ENCODE assay signal across 25 cellular contexts in the genomic region with DNA sequence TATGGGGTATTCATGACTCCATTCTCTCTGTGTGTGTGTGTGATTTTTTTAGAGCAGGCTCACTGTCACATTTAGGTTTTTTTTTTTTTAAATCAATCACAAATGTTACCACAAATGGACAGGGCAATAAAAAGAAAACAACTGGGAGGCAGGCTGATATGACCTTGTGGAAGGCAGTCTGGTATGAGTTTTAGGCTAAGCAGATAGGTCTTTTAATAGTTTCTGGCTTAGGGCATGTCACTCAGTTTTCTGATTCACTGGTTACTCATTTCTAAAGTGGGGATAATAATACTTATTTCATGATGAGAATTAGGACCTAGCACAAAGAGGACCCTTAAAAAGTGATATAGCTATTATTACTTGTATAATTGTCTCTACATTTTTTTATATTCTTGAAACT.
"Had no signal": no experiment of that assay in that cellular context is flagged by ENCODE, and none has a peak within 500 bp of the region (broad histone marks: within the 10 kb centered on the region; RNA-seq: fewer than 3 reads in every experiment).

No MANE protein-coding gene starts in this region.

- H3K27me3 Mint-ChIP-seq: activated CD4-positive, alpha-beta memory T cell treated with anti-CD3 and anti-CD28 coated beads, Interleukin-2, amount 10 ng/mL, durations not matched to agents 7 days and 5 days; activated CD4-positive, alpha-beta T cell treated with anti-CD3 and anti-CD28 coated beads, Interleukin-2, amount 10 ng/mL, durations not matched to agents 7 days and 5 days; activated naive CD8-positive, alpha-beta T cell treated with anti-CD3 and anti-CD28 coated beads, Interleukin-2, amount 10 ng/mL, durations not matched to agents 7 days and 5 days; T-cell had no signal

- H3K27ac ChIP-seq: adrenal gland, Peyer's patch, RWPE1, VCaP had no signal

- H3K27me3 ChIP-seq: adrenal gland, Peyer's patch had no signal

- H3K36me3 ChIP-seq: adrenal gland, Peyer's patch had no signal

- H3K9me3 ChIP-seq: adrenal gland, Peyer's patch had no signal

- H3K27ac Mint-ChIP-seq: activated CD4-positive, alpha-beta memory T cell treated with anti-CD3 and anti-CD28 coated beads, Interleukin-2, amount 10 ng/mL, durations not matched to agents 7 days and 5 days; activated CD4-positive, alpha-beta T cell treated with anti-CD3 and anti-CD28 coated beads, Interleukin-2, amount 10 ng/mL, durations not matched to agents 7 days and 5 days; activated naive CD8-positive, alpha-beta T cell treated with anti-CD3 and anti-CD28 coated beads, Interleukin-2, amount 10 ng/mL, durations not matched to agents 7 days and 5 days; activated T-helper 17 cell treated with anti-CD3 and anti-CD28 coated beads, Interleukin-2, amount 50 U/mL, for 72 hours; T-cell had no signal

- H3K4me1 ChIP-seq: adrenal gland, Peyer's patch had no signal

- H3K4me3 ChIP-seq: adrenal gland, Peyer's patch had no signal

- DNase-seq: activated CD4-positive, alpha-beta memory T cell treated with anti-CD3 and anti-CD28 coated beads, Interleukin-2, amount 10 ng/mL, durations not matched to agents 7 days and 5 days; activated CD4-positive, alpha-beta T cell treated with anti-CD3 and anti-CD28 coated beads, Interleukin-2, amount 10 ng/mL, durations not matched to agents 7 days and 5 days; activated CD4-positive, CD25-positive, alpha-beta regulatory T cell; activated naive CD4-positive, alpha-beta T cell treated with anti-CD3 and anti-CD28 coated beads, Interleukin-2, amount 50 U/mL, for 16 hours; activated naive CD8-positive, alpha-beta T cell treated with anti-CD3 and anti-CD28 coated beads, Interleukin-2, amount 10 ng/mL, durations not matched to agents 7 days and 5 days; activated T-cell treated with anti-CD3 and anti-CD28 coated beads for 4 hours; activated T-cell treated with anti-CD3 and anti-CD28 coated beads, Interleukin-2, amount 50 U/mL, for 48 hours; adrenal gland; anterior cingulate cortex; IMR-90; Kasumi-1; KBM-7; NCI-H1105 treated with DMSO at 0.1 percent for 48 hours; NCI-H1436 treated with DMSO at 0.1 percent for 48 hours; NCI-H187; NCI-H2081 treated with DMSO at 0.1 percent for 48 hours; NCI-H446; Peyer's patch; SHP77 treated with DMSO at 0.1 percent for 48 hours; T-cell; T-helper 2 cell; T1000 had no signal

- H3K36me3 Mint-ChIP-seq: activated naive CD8-positive, alpha-beta T cell treated with anti-CD3 and anti-CD28 coated beads, Interleukin-2, amount 10 ng/mL, durations not matched to agents 7 days and 5 days; T-cell had no signal

- H3K4me1 Mint-ChIP-seq: activated CD4-positive, alpha-beta memory T cell treated with anti-CD3 and anti-CD28 coated beads, Interleukin-2, amount 10 ng/mL, durations not matched to agents 7 days and 5 days; activated CD4-positive, alpha-beta T cell treated with anti-CD3 and anti-CD28 coated beads, Interleukin-2, amount 10 ng/mL, durations not matched to agents 7 days and 5 days; activated naive CD8-positive, alpha-beta T cell treated with anti-CD3 and anti-CD28 coated beads, Interleukin-2, amount 10 ng/mL, durations not matched to agents 7 days and 5 days; activated T-helper 17 cell treated with anti-CD3 and anti-CD28 coated beads, Interleukin-2, amount 50 U/mL, for 72 hours; T-cell had no signal

- ATAC-seq: activated T-helper 17 cell treated with anti-CD3 and anti-CD28 coated beads, Interleukin-2, amount 50 U/mL, for 72 hours; T-cell had no signal

- H3K4me3 Mint-ChIP-seq: activated CD4-positive, alpha-beta memory T cell treated with anti-CD3 and anti-CD28 coated beads, Interleukin-2, amount 10 ng/mL, durations not matched to agents 7 days and 5 days; activated CD4-positive, alpha-beta T cell treated with anti-CD3 and anti-CD28 coated beads, Interleukin-2, amount 10 ng/mL, durations not matched to agents 7 days and 5 days; activated naive CD8-positive, alpha-beta T cell treated with anti-CD3 and anti-CD28 coated beads, Interleukin-2, amount 10 ng/mL, durations not matched to agents 7 days and 5 days; activated T-helper 17 cell treated with anti-CD3 and anti-CD28 coated beads, Interleukin-2, amount 50 U/mL, for 72 hours; T-cell had no signal

- H3K9me3 Mint-ChIP-seq: activated CD4-positive, alpha-beta memory T cell treated with anti-CD3 and anti-CD28 coated beads, Interleukin-2, amount 10 ng/mL, durations not matched to agents 7 days and 5 days; activated CD4-positive, alpha-beta T cell treated with anti-CD3 and anti-CD28 coated beads, Interleukin-2, amount 10 ng/mL, durations not matched to agents 7 days and 5 days; activated naive CD8-positive, alpha-beta T cell treated with anti-CD3 and anti-CD28 coated beads, Interleukin-2, amount 10 ng/mL, durations not matched to agents 7 days and 5 days; activated T-helper 17 cell treated with anti-CD3 and anti-CD28 coated beads, Interleukin-2, amount 50 U/mL, for 72 hours had no signal
